Comparison of ENCODE assay signal across 9 cellular contexts in genomic region chr1:36175137-36176095, GRCh38. TPM values are rescaled to one million over a fixed set of nuclear protein-coding genes. Genes with fewer than 3 reads are reported as not detected.
DNase-seq lines count a peak whose midpoint lies in the region; ATAC-seq and TF ChIP-seq lines count a peak whose summit lies in the region.
"Had no signal": no experiment of that assay in that cellular context is flagged by ENCODE, and none has a peak within 500 bp of the region (broad histone marks: within the 10 kb centered on the region; RNA-seq: fewer than 3 reads in every experiment).

No MANE protein-coding gene starts in this region.

- H3K36me3 ChIP-seq in cardiac muscle cell (peaks cover 65% of the 10 kb centered on the region), HAP-1 (replicated peaks) (peaks cover 70% of the 10 kb centered on the region)

- peak; percentile 17 for ATAC-seq in stimulated activated effector memory CD8-positive, alpha-beta T cell treated with anti-CD3 and anti-CD28 coated beads, Interleukin-12 subunit alpha, Interleukin-12 subunit beta, amount 100 ng/mL, for 72 hours
- ATAC-seq in HG03565 (IDR thresholded peaks at IDR 0.05; ENCODE audit: unreplicated experiment): no peak

- TF ChIP-seq CTCF in cardiac muscle cell (IDR thresholded peaks at IDR 0.05; ENCODE audit: low read depth, low read length): no peak

- peaks cover 31% of the 10 kb centered on the region for H3K4me1 ChIP-seq in cardiac muscle cell (ENCODE audit: low read depth)
- no peaks in the 10 kb centered on the region for H3K4me1 ChIP-seq in HAP-1
- H3K4me1 ChIP-seq: parathyroid adenoma had no signal

- peaks cover 3% of the 10 kb centered on the region for H3K4me1 Mint-ChIP-seq in stimulated activated effector memory CD8-positive, alpha-beta T cell treated with anti-CD3 and anti-CD28 coated beads, Interleukin-12 subunit alpha, Interleukin-12 subunit beta, amount 100 ng/mL, for 72 hours

- no peak overlapping the region for H3K4me3 Mint-ChIP-seq in stimulated activated effector memory CD8-positive, alpha-beta T cell treated with anti-CD3 and anti-CD28 coated beads, Interleukin-12 subunit alpha, Interleukin-12 subunit beta, amount 100 ng/mL, for 72 hours

- H3K36me3 Mint-ChIP-seq in stimulated activated effector memory CD8-positive, alpha-beta T cell treated with anti-CD3 and anti-CD28 coated beads, Interleukin-12 subunit alpha, Interleukin-12 subunit beta, amount 100 ng/mL, for 72 hours: peaks cover 97% of the 10 kb centered on the region

- in situ Hi-C loops in SK-MEL-5 (cut with HindIII; ENCODE audit: low pct_unique_long_range_greater_than_20kb, low sequenced_read_pairs): no loop called here
- in situ Hi-C loops in HAP-1 (cut with MboI; ENCODE audit: low sequenced_read_pairs): no loop called here

- H3K27me3 ChIP-seq in cardiac muscle cell: no peaks in the 10 kb centered on the region
- no peaks in the 10 kb centered on the region for H3K27me3 ChIP-seq in HAP-1 (ENCODE audit: low read depth)

- H3K27ac Mint-ChIP-seq in stimulated activated effector memory CD8-positive, alpha-beta T cell treated with anti-CD3 and anti-CD28 coated beads, Interleukin-12 subunit alpha, Interleukin-12 subunit beta, amount 100 ng/mL, for 72 hours: peak overlapping the region; percentile 81

- no peaks in the 10 kb centered on the region for H3K9me3 Mint-ChIP-seq in stimulated activated effector memory CD8-positive, alpha-beta T cell treated with anti-CD3 and anti-CD28 coated beads, Interleukin-12 subunit alpha, Interleukin-12 subunit beta, amount 100 ng/mL, for 72 hours

- H3K27ac ChIP-seq in cardiac muscle cell: peak overlapping the region; percentile 93
- H3K27ac ChIP-seq: parathyroid adenoma had no signal

- no peak overlapping the region for H3K4me3 ChIP-seq in cardiac muscle cell
- no peak overlapping the region for H3K4me3 ChIP-seq in HAP-1

- H3K9me3 ChIP-seq in cardiac muscle cell (ENCODE audit: low read depth): no peaks in the 10 kb centered on the region
- no peaks in the 10 kb centered on the region for H3K9me3 ChIP-seq in HAP-1

- DNase-seq in NCI-H2029 (lab: John Stamatoyannopoulos, UW) (peak; percentile 5), NCI-H2029 treated with DMSO at 0.1 percent for 48 hours (lab: John Stamatoyannopoulos, UW) (no peak), SK-MEL-5 (ENCODE audit: low read depth, low spot score) (peak; percentile 40), cardiac muscle cell (ENCODE audit: low read depth in 1 of 2, low spot score in 1 of 2) (peak; percentile 62 to 95), retina (no peak), HAP-1 (ENCODE audit: low spot score in 2 of 2) (no peak)
- DNase-seq in stimulated activated effector memory CD8-positive, alpha-beta T cell treated with anti-CD3 and anti-CD28 coated beads, Interleukin-12 subunit alpha, Interleukin-12 subunit beta, amount 100 ng/mL, for 72 hours (ENCODE audit: low spot score in 2 of 2): no peak

RNA-seq across cellular contexts. Expression of gene MAP7D1, which starts 19.5 kb away (rescaled TPM):
- total RNA-seq in SK-MEL-5 (2014; rRNA removed; shearing (Covaris generic)): 43.2 and 45.8 TPM in 2 replicates
- 90.0 and 109 TPM in 2 replicates for polyA plus RNA-seq in SK-MEL-5 (2015; cell fraction: cytosol; rRNA removed)
- polyA plus RNA-seq in SK-MEL-5 (2015; cell fraction: nucleus; rRNA removed): 52.1 and 68.9 TPM in 2 replicates
- total RNA-seq in cardiac muscle cell: 224 and 239 TPM in 2 replicates
- 132 and 141 TPM in 2 replicates for polyA plus RNA-seq in cardiac muscle cell

RNA-seq across cellular contexts. Expression of gene TRAPPC3, which starts 26.1 kb away (rescaled TPM):
- total RNA-seq in SK-MEL-5 (2014; rRNA removed; shearing (Covaris generic)): 84.9 and 89.6 TPM in 2 replicates
- 69.2 and 104 TPM in 2 replicates for polyA plus RNA-seq in SK-MEL-5 (2015; cell fraction: cytosol; rRNA removed)
- 50.3 and 56.6 TPM in 2 replicates for polyA plus RNA-seq in SK-MEL-5 (2015; cell fraction: nucleus; rRNA removed)
- 83.5 and 99.6 TPM in 2 replicates for total RNA-seq in cardiac muscle cell
- polyA plus RNA-seq in cardiac muscle cell: 119 and 125 TPM in 2 replicates

RNA-seq across cellular contexts. Expression of gene THRAP3, which starts 48.8 kb away (rescaled TPM):
- 63.2 and 65.1 TPM in 2 replicates for total RNA-seq in SK-MEL-5 (2014; rRNA removed; shearing (Covaris generic))
- polyA plus RNA-seq in SK-MEL-5 (2015; cell fraction: cytosol; rRNA removed): 64.5 and 80.7 TPM in 2 replicates
- 107 and 109 TPM in 2 replicates for polyA plus RNA-seq in SK-MEL-5 (2015; cell fraction: nucleus; rRNA removed)
- 60.2 and 92.9 TPM in 2 replicates for total RNA-seq in cardiac muscle cell
- 48.6 and 63.6 TPM in 2 replicates for polyA plus RNA-seq in cardiac muscle cell

RNA-seq across cellular contexts. Expression of gene COL8A2, which starts 50.4 kb away (rescaled TPM):
- total RNA-seq in SK-MEL-5 (2014; rRNA removed; shearing (Covaris generic)): 0.11 TPM in 1 of 2 replicates, not detected in the other
- polyA plus RNA-seq in SK-MEL-5 (2015; cell fraction: cytosol; rRNA removed): 0.06 and 0.22 TPM in 2 replicates
- polyA plus RNA-seq in SK-MEL-5 (2015; cell fraction: nucleus; rRNA removed): 0.35 TPM in 1 of 2 replicates, not detected in the other
- total RNA-seq in cardiac muscle cell: 0.11 and 0.57 TPM in 2 replicates
- 0.05 TPM in 1 of 2 replicates, not detected in the other for polyA plus RNA-seq in cardiac muscle cell

Comparison
In these comparisons a context has a peak if more than half of its experiments do, and no peak if none do; other contexts are left out.
1. DNase-seq: peak in NCI-H2029 (single experiment), SK-MEL-5 (single experiment) and cardiac muscle cell (2 of 2); none in NCI-H2029 treated with DMSO at 0.1 percent for 48 hours (single experiment), stimulated activated effector memory CD8-positive, alpha-beta T cell treated with anti-CD3 and anti-CD28 coated beads, Interleukin-12 subunit alpha, Interleukin-12 subunit beta, amount 100 ng/mL, for 72 hours (0 of 2), retina (single experiment) and HAP-1 (0 of 2).